11 cellular contexts compared by ENCODE assay signal in the genomic region with DNA sequence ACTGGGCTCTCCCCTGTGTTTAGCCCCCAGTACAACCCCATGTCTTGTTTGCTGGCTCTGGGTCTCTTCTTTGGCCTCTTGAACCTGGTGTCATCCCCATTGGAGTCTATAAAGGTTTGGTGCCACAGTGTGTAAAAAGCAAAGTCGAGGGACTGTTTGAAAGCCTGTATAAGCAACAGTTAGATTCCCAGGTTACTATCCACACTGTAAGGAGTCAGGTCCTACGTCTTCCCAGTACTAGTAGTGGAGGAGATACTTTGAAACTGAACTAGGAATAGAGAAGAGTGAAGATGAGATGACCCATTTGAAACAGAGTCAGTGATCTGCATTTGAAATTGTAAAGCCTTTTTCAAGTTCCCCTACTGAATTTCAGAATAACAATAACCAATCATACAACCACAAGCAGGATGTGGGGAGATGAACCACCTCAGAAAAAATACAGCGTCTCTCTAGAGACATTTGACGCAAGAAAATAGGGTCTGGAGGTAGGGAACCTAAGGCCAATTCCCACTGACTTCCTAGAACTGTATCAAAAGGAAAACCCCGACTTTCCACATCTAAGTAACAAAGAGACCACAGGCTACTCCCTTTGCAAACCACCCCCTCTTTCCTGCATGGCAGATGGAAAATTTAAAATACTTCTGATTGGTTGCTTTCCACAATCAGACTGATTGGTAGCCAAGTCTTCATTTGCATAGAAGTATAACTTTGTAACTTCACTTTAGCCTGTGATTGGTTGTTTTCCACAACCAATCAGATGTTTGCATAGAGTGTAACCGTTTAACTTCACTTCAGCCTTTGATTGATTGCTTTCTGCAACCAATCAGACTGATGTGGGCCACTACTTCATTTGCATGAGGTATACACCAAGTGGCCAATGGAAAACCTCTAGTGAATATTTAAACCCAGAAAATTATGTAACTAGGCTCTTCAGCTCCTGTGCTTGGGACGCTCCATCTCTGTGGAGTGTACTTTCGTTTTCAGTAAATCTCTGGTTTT. TPM values are rescaled to one million over a fixed set of nuclear protein-coding genes. Genes with fewer than 3 reads are reported as not detected.
DNase-seq lines count a peak whose midpoint lies in the region; ATAC-seq lines count a peak whose summit lies in the region.
"Had no signal": no experiment of that assay in that cellular context is flagged by ENCODE, and none has a peak within 500 bp of the region (broad histone marks: within the 10 kb centered on the region; RNA-seq: fewer than 3 reads in every experiment).

No MANE protein-coding gene starts in this region.

- peak overlapping the region; percentile 46 to 86 (median 71) for H3K4me3 Mint-ChIP-seq in CD8-positive, alpha-beta memory T cell
- H3K4me3 Mint-ChIP-seq in activated T-cell treated with anti-CD3 and anti-CD28 coated beads, Interleukin-2, amount 50 U/mL, for 72 hours = peak overlapping the region; percentile 62 to 71
- H3K4me3 Mint-ChIP-seq in memory B cell = no peak overlapping the region
- H3K4me3 Mint-ChIP-seq: nephron had no signal

- H3K9me3 ChIP-seq in CD8-positive, alpha-beta memory T cell (ENCODE audit: low read length) = no peaks in the 10 kb centered on the region
- H3K9me3 ChIP-seq in KOPT-K1 (ENCODE audit: insufficient read depth, low read length, poor library complexity, severe bottlenecking) = no peaks in the 10 kb centered on the region

- peak; percentile 81 to 88 for ATAC-seq in activated T-cell treated with anti-CD3 and anti-CD28 coated beads, Interleukin-2, amount 50 U/mL, for 72 hours (replicated peaks in 1 of 2)
- ATAC-seq in memory B cell (ENCODE audit: low read depth) = peak; percentile 38
- no peak for ATAC-seq in HG02798 (IDR thresholded peaks at IDR 0.05; ENCODE audit: poor library complexity, unreplicated experiment)
- no peak for ATAC-seq in GM21423 (IDR thresholded peaks at IDR 0.05; ENCODE audit: unreplicated experiment)

- peaks cover 0 to 3% (median 0%) of the 10 kb centered on the region in 5 donors for H3K9me3 Mint-ChIP-seq in CD8-positive, alpha-beta memory T cell
- peaks cover 9 to 15% of the 10 kb centered on the region in 2 donors for H3K9me3 Mint-ChIP-seq in activated T-cell treated with anti-CD3 and anti-CD28 coated beads, Interleukin-2, amount 50 U/mL, for 72 hours
- H3K9me3 Mint-ChIP-seq in memory B cell = peaks cover 5% of the 10 kb centered on the region
- H3K9me3 Mint-ChIP-seq: nephron had no signal

- no peaks in the 10 kb centered on the region for H3K27me3 ChIP-seq in CD8-positive, alpha-beta memory T cell (ENCODE audit: insufficient read depth, low read length, poor library complexity, severe bottlenecking)

- H3K27ac Mint-ChIP-seq in CD8-positive, alpha-beta memory T cell = peak overlapping the region; percentile 84 to 96 (median 89)
- H3K27ac Mint-ChIP-seq in activated T-cell treated with anti-CD3 and anti-CD28 coated beads, Interleukin-2, amount 50 U/mL, for 72 hours = peak overlapping the region; percentile 36
- no peak overlapping the region for H3K27ac Mint-ChIP-seq in memory B cell
- H3K27ac Mint-ChIP-seq: nephron had no signal

- H3K36me3 Mint-ChIP-seq in CD8-positive, alpha-beta memory T cell = no peaks in the 10 kb centered on the region
- peaks cover 12 to 14% of the 10 kb centered on the region in 2 donors for H3K36me3 Mint-ChIP-seq in activated T-cell treated with anti-CD3 and anti-CD28 coated beads, Interleukin-2, amount 50 U/mL, for 72 hours (ENCODE audit: insufficient read depth in 2 of 2)
- H3K36me3 Mint-ChIP-seq in memory B cell = no peaks in the 10 kb centered on the region

- CTCF ChIA-PET in CD8-positive, alpha-beta memory T cell (lab: Charles Lee) = interaction anchor here (0.8 to 1.4 kb wide), 2 partner anchors 25 to 202 kb away, joined by 3 to 6 read pairs; no protein-coding TSS in a partner anchor

- H3K36me3 ChIP-seq in CD8-positive, alpha-beta memory T cell (ENCODE audit: insufficient read depth, low read length) = no peaks in the 10 kb centered on the region
- no peaks in the 10 kb centered on the region for H3K36me3 ChIP-seq in KOPT-K1 (ENCODE audit: insufficient read depth, low read length)

- H3K4me1 ChIP-seq in CD8-positive, alpha-beta memory T cell (ENCODE audit: insufficient read depth, low read length) = peaks cover 29% of the 10 kb centered on the region

- H3K27me3 Mint-ChIP-seq in CD8-positive, alpha-beta memory T cell = no peaks in the 10 kb centered on the region
- H3K27me3 Mint-ChIP-seq in activated T-cell treated with anti-CD3 and anti-CD28 coated beads, Interleukin-2, amount 50 U/mL, for 72 hours (ENCODE audit: low read depth) = no peaks in the 10 kb centered on the region
- peaks cover 20% of the 10 kb centered on the region for H3K27me3 Mint-ChIP-seq in memory B cell

- H3K4me1 Mint-ChIP-seq in CD8-positive, alpha-beta memory T cell = peaks cover 22 to 37% (median 36%) of the 10 kb centered on the region in 3 donors
- H3K4me1 Mint-ChIP-seq in activated T-cell treated with anti-CD3 and anti-CD28 coated beads, Interleukin-2, amount 50 U/mL, for 72 hours (ENCODE audit: low read depth) = peaks cover 52% of the 10 kb centered on the region
- H3K4me1 Mint-ChIP-seq in memory B cell = peaks cover 16% of the 10 kb centered on the region

- H3K4me3 ChIP-seq in CD8-positive, alpha-beta memory T cell (ENCODE audit: low read length) = peak overlapping the region; percentile 43

- POLR2A ChIA-PET in CD8-positive, alpha-beta memory T cell (lab: Charles Lee) = no interaction called here

- DNase-seq in CD8-positive, alpha-beta memory T cell = peak; percentile 12 to 91 (median 59)
- DNase-seq in activated T-cell treated with anti-CD3 and anti-CD28 coated beads, Interleukin-2, amount 50 U/mL, for 72 hours = peak; percentile 46 to 57
- DNase-seq in memory B cell (ENCODE audit: low spot score in 2 of 2) (no peak), NCI-H446 (lab: John Stamatoyannopoulos, UW) (no peak), DMS53 treated with DMSO at 0.1 percent for 48 hours (lab: John Stamatoyannopoulos, UW; ENCODE audit: unreplicated experiment) (no peak)
- DNase-seq: activated effector memory CD4-positive, alpha-beta T cell treated with anti-CD3 and anti-CD28 coated beads, Interleukin-2, amount 50 U/mL, for 16 hours; foreskin melanocyte had no signal

- no peak overlapping the region for H3K27ac ChIP-seq in CD8-positive, alpha-beta memory T cell (ENCODE audit: low read depth, low read length)
- peak overlapping the region; percentile 3 for H3K27ac ChIP-seq in KOPT-K1 (ENCODE audit: low read depth, low read length, poor library complexity, severe bottlenecking)

RNA-seq across cellular contexts. Expression of a gene that starts 49.9 kb away (rescaled TPM):
- 1 to 10 TPM; 8.2 to 9.7 TPM for total RNA-seq in CD8-positive, alpha-beta memory T cell
- polyA plus RNA-seq in CD8-positive, alpha-beta memory T cell = 3.3 TPM
- 10 to 100 TPM; 21.3 to 32.2 TPM for total RNA-seq in activated T-cell treated with anti-CD3 and anti-CD28 coated beads, Interleukin-2, amount 50 U/mL, for 72 hours

Comparison
In these comparisons a context has a peak if more than half of its experiments do, and no peak if none do; other contexts are left out.
1. DNase-seq: peak in CD8-positive, alpha-beta memory T cell (5 of 5) and activated T-cell treated with anti-CD3 and anti-CD28 coated beads, Interleukin-2, amount 50 U/mL, for 72 hours (2 of 2); none in memory B cell (0 of 2), NCI-H446 (0 of 2) and DMS53 treated with DMSO at 0.1 percent for 48 hours (single experiment).
2. ATAC-seq: peak in activated T-cell treated with anti-CD3 and anti-CD28 coated beads, Interleukin-2, amount 50 U/mL, for 72 hours (2 of 2) and memory B cell (single experiment); none in HG02798 (single experiment) and GM21423 (single experiment).